9 cellular contexts compared by ENCODE assay signal in the genomic region with DNA sequence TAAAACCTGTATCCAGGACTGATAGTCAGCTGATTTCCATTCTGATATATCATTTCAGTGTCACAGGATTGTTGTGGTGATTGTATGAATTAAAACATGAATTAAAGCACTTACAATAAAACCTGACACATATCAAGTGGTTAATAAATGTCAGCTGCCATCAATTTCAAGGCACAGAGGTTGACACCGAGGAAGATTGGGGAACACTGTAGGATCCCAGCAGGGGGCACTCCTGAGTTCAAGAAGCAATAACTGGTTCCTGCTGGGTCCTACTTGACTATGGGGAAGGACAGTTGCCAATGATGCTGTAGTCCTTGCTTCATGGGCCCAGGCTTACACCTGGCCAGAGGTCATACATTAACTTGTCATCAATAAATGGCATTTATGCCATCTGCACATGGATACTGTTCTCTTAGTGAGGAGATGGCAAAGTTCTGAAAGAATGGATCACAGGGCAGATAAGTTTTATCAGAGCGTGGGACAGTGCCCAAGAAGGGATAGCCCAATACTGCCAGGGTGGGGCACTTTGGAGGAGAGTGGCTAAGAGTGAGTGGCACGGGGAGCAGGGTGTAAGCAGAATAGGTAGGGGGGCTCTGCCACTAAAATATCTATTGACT. TPM values are rescaled to one million over a fixed set of nuclear protein-coding genes. Genes with fewer than 3 reads are reported as not detected.
DNase-seq lines count a peak whose midpoint lies in the region; ATAC-seq, FAIRE-seq and TF ChIP-seq lines count a peak whose summit lies in the region.
"Had no signal": no experiment of that assay in that cellular context is flagged by ENCODE, and none has a peak within 500 bp of the region (broad histone marks: within the 10 kb centered on the region; RNA-seq: fewer than 3 reads in every experiment).

No MANE protein-coding gene starts in this region.

- ATAC-seq in activated T-cell treated with anti-CD3 and anti-CD28 coated beads, Interleukin-2, amount 50 U/mL, for 72 hours (replicated peaks in 1 of 2), result no peak
- peak; percentile 59 to 72 for ATAC-seq in lower lobe of right lung

- no peak overlapping the region for H2AFZ ChIP-seq in astrocyte (ENCODE audit: low read depth, low read length)

- peak; percentile 15 to 28 for DNase-seq in activated T-cell treated with anti-CD3 and anti-CD28 coated beads, Interleukin-2, amount 50 U/mL, for 72 hours
- DNase-seq in activated T-cell treated with anti-CD3 and anti-CD28 coated beads, Interleukin-2, amount 50 U/mL, for 1 hour, result no peak
- peak; percentile 56 to 69 for DNase-seq in Kasumi-1 (lab: John Stamatoyannopoulos, UW)
- DNase-seq in astrocyte (ENCODE audit: low read depth), result no peak
- no peak for DNase-seq in lower lobe of right lung
- no peak for DNase-seq in H4 (ENCODE audit: low spot score)
- DNase-seq in effector CD8-positive, alpha-beta T cell (lab: John Stamatoyannopoulos, UW), result no peak
- DNase-seq in DMS153 treated with DMSO at 0.1 percent for 48 hours (lab: John Stamatoyannopoulos, UW; ENCODE audit: unreplicated experiment), result no peak

- H3K79me2 ChIP-seq in astrocyte (ENCODE audit: insufficient read depth, low read length), result no peaks in the 10 kb centered on the region

- H3K36me3 ChIP-seq in astrocyte (ENCODE audit: insufficient read depth, low read length) (no peaks in the 10 kb centered on the region), lower lobe of right lung (no peaks in the 10 kb centered on the region)

- H3K4me3 Mint-ChIP-seq in activated T-cell treated with anti-CD3 and anti-CD28 coated beads, Interleukin-2, amount 50 U/mL, for 72 hours, result no peak overlapping the region
- H3K4me3 Mint-ChIP-seq in astrocyte (ENCODE audit: unreplicated experiment), result no peak overlapping the region

- no peak overlapping the region for H3K27ac Mint-ChIP-seq in activated T-cell treated with anti-CD3 and anti-CD28 coated beads, Interleukin-2, amount 50 U/mL, for 72 hours
- no peak overlapping the region for H3K27ac Mint-ChIP-seq in astrocyte (ENCODE audit: unreplicated experiment)
- H3K27ac Mint-ChIP-seq: activated naive CD4-positive, alpha-beta T cell treated with anti-CD3 and anti-CD28 coated beads, Interleukin-2, amount 50 U/mL, for 72 hours had no signal

- H3K4me2 ChIP-seq in astrocyte (ENCODE audit: low read length), result no peak overlapping the region

- H3K27me3 Mint-ChIP-seq in activated T-cell treated with anti-CD3 and anti-CD28 coated beads, Interleukin-2, amount 50 U/mL, for 72 hours (ENCODE audit: low read depth), result peaks cover 1% of the 10 kb centered on the region
- H3K27me3 Mint-ChIP-seq in astrocyte (ENCODE audit: low read depth, unreplicated experiment), result peaks cover 9% of the 10 kb centered on the region

- no peaks in the 10 kb centered on the region for H4K20me1 ChIP-seq in astrocyte (ENCODE audit: insufficient read depth, low read length)

- no peaks in the 10 kb centered on the region for H3K9me3 Mint-ChIP-seq in activated T-cell treated with anti-CD3 and anti-CD28 coated beads, Interleukin-2, amount 50 U/mL, for 72 hours
- H3K9me3 Mint-ChIP-seq in astrocyte (ENCODE audit: unreplicated experiment), result no peaks in the 10 kb centered on the region
- H3K9me3 Mint-ChIP-seq: activated naive CD4-positive, alpha-beta T cell treated with anti-CD3 and anti-CD28 coated beads, Interleukin-2, amount 50 U/mL, for 72 hours had no signal

- no peak overlapping the region for H3K4me3 ChIP-seq in astrocyte (ENCODE audit: insufficient read depth, low read depth, low read length)
- H3K4me3 ChIP-seq in lower lobe of right lung, result no peak overlapping the region

- H3K4me1 ChIP-seq in astrocyte (ENCODE audit: insufficient read depth, low read length), result no peaks in the 10 kb centered on the region
- peaks cover 7% of the 10 kb centered on the region for H3K4me1 ChIP-seq in lower lobe of right lung

- H3K9me3 ChIP-seq in astrocyte (ENCODE audit: insufficient read depth, low read depth, low read length), result no peaks in the 10 kb centered on the region
- no peaks in the 10 kb centered on the region for H3K9me3 ChIP-seq in lower lobe of right lung

- no peaks in the 10 kb centered on the region for H3K4me1 Mint-ChIP-seq in activated T-cell treated with anti-CD3 and anti-CD28 coated beads, Interleukin-2, amount 50 U/mL, for 72 hours (ENCODE audit: low read depth)
- H3K4me1 Mint-ChIP-seq in astrocyte (ENCODE audit: low read depth, unreplicated experiment), result no peaks in the 10 kb centered on the region

- FAIRE-seq in astrocyte (lab: Jason Lieb, UNC), result no peak

- H3K9ac ChIP-seq in astrocyte (ENCODE audit: low read length), result no peak overlapping the region

- TF ChIP-seq CTCF in astrocyte (IDR thresholded peaks at IDR 0.05; ENCODE audit: insufficient read depth, low read depth, low read length) (peak; percentile 16), lower lobe of right lung (IDR thresholded peaks at IDR 0.05) (peak; percentile 50)

- no peaks in the 10 kb centered on the region for H3K36me3 Mint-ChIP-seq in activated T-cell treated with anti-CD3 and anti-CD28 coated beads, Interleukin-2, amount 50 U/mL, for 72 hours (ENCODE audit: insufficient read depth in 2 of 2)
- no peaks in the 10 kb centered on the region for H3K36me3 Mint-ChIP-seq in astrocyte (ENCODE audit: low read depth, unreplicated experiment)
- H3K36me3 Mint-ChIP-seq: activated naive CD4-positive, alpha-beta T cell treated with anti-CD3 and anti-CD28 coated beads, Interleukin-2, amount 50 U/mL, for 72 hours had no signal

- intact Hi-C loops in lower lobe of right lung (cut with DNase I), result no loop called here

- H3K27me3 ChIP-seq in astrocyte (ENCODE audit: insufficient read depth, low read length), result no peaks in the 10 kb centered on the region
- H3K27me3 ChIP-seq in lower lobe of right lung (ENCODE audit: low read depth), result no peaks in the 10 kb centered on the region

- H3K27ac ChIP-seq in astrocyte (ENCODE audit: low read depth, low read length) (no peak overlapping the region), lower lobe of right lung (no peak overlapping the region)

RNA-seq across cellular contexts. Expression of a gene that starts 24.1 kb away (rescaled TPM):
- 1 to 10 TPM in 1 of 2 donors, under 1 TPM in 1; 0.21 to 1.0 TPM for total RNA-seq in activated T-cell treated with anti-CD3 and anti-CD28 coated beads, Interleukin-2, amount 50 U/mL, for 72 hours
- total RNA-seq in astrocyte (5.4 and 6.8 TPM in 2 replicates), lower lobe of right lung (20.1 TPM)
- 6.1 and 6.9 TPM in 2 replicates for total RNA-seq in H4 (2014; rRNA removed; shearing (Covaris generic))

Comparison
In these comparisons a context has a peak if more than half of its experiments do, and no peak if none do; other contexts are left out.
1. DNase-seq: peak in activated T-cell treated with anti-CD3 and anti-CD28 coated beads, Interleukin-2, amount 50 U/mL, for 72 hours (2 of 2) and Kasumi-1 (2 of 2); none in activated T-cell treated with anti-CD3 and anti-CD28 coated beads, Interleukin-2, amount 50 U/mL, for 1 hour (single experiment), astrocyte (single experiment), lower lobe of right lung (single experiment), H4 (single experiment), effector CD8-positive, alpha-beta T cell (single experiment) and DMS153 treated with DMSO at 0.1 percent for 48 hours (single experiment).
2. ATAC-seq: peak in lower lobe of right lung (2 of 2); none in activated T-cell treated with anti-CD3 and anti-CD28 coated beads, Interleukin-2, amount 50 U/mL, for 72 hours (0 of 2).